In the genomic region with DNA sequence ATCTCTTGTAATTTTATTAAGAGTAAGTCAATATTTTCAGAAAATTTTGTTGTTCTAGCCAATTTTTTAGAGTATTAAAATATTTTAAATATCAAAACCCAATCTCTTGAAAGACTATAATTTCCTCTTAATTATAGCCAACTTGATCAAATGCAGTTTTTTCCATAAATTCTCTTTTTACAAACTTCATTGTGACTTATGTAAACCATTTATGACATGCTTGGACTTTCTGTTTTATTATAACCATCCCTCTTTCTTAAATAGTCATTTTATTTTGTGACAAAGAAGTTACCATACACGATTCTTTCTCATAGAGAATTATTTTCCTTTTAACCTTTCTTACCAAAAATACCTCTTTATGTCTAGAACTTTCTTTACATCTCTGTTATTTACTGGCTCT, we compare ENCODE assay signal across 17 cellular contexts.
"Had no signal": no experiment of that assay in that cellular context is flagged by ENCODE, and none has a peak within 500 bp of the region (broad histone marks: within the 10 kb centered on the region; RNA-seq: fewer than 3 reads in every experiment).

No MANE protein-coding gene starts in this region.

- H3K4me3 ChIP-seq: dorsolateral prefrontal cortex, gastrocnemius medialis, heart right ventricle, stomach, thoracic aorta, transverse colon had no signal

- H3K9me3 ChIP-seq: gastrocnemius medialis, thoracic aorta had no signal

- H3K27me3 ChIP-seq: dorsolateral prefrontal cortex, gastrocnemius medialis, heart right ventricle, stomach, transverse colon had no signal

- H3K27ac ChIP-seq: dorsolateral prefrontal cortex, gastrocnemius medialis, heart right ventricle, stomach, thoracic aorta, transverse colon had no signal

- DNase-seq: cortex of kidney; dorsolateral prefrontal cortex; effector CD8-positive, alpha-beta T cell; gastrocnemius medialis; heart right ventricle; hypothalamus; islet precursor cell; mammary epithelial cell; natural killer cell; posterior cingulate gyrus; small intestine; stimulated activated CD4-positive, alpha-beta T cell treated with anti-CD3 and anti-CD28 coated beads, Interleukin-12 subunit alpha, Interleukin-12 subunit beta, amount 100 ng/mL, for 4 hours; stimulated activated naive CD4-positive, alpha-beta T cell; stomach; substantia nigra; transverse colon had no signal

- H3K36me3 ChIP-seq: gastrocnemius medialis, heart right ventricle, stomach, thoracic aorta, transverse colon had no signal

- H3K4me1 ChIP-seq: gastrocnemius medialis, heart right ventricle, stomach, transverse colon had no signal
